Comparison of ENCODE assay signal across 8 cellular contexts in genomic region chr11:1262172-1263006, GRCh38. TPM values are rescaled to one million over a fixed set of nuclear protein-coding genes. Genes with fewer than 3 reads are reported as not detected.
DNase-seq lines count a peak whose midpoint lies in the region; ATAC-seq and TF ChIP-seq lines count a peak whose summit lies in the region.

No MANE protein-coding gene starts in this region.

- intact Hi-C loops in Calu3 (cut with micrococcal nuclease; ENCODE audit: unreplicated experiment) = no loop called here

- BruUV-seq in Calu3 (replicated peaks; lab: Mats Ljungman, UMichigan) = no TSS peak

- CTCF ChIA-PET in Calu3 (lab: Charles Lee) = interaction anchor here (0.5 to 1.2 kb wide), 4 partner anchors 70 to 310 kb away, joined by 3 read pairs; partner anchors contain the start of gene DUSP8

- no peaks in the 10 kb centered on the region for H3K27me3 Mint-ChIP-seq in Calu3 (ENCODE audit: unreplicated experiment)
- no peaks in the 10 kb centered on the region for H3K27me3 Mint-ChIP-seq in activated naive CD8-positive, alpha-beta T cell treated with anti-CD3 and anti-CD28 coated beads for 36 hours
- peaks cover 3% of the 10 kb centered on the region for H3K27me3 Mint-ChIP-seq in glutamatergic neuron (ENCODE audit: unreplicated experiment)

- H3K27me3 ChIP-seq in osteoblast (ENCODE audit: insufficient read depth, low read length) = no peaks in the 10 kb centered on the region

- peak overlapping the region; percentile 88 for H2AFZ ChIP-seq in osteoblast (ENCODE audit: low read length)

- H3K4me1 Mint-ChIP-seq in Calu3 (ENCODE audit: low read depth, unreplicated experiment) (peaks cover 9% of the 10 kb centered on the region), glutamatergic neuron (ENCODE audit: low read depth, unreplicated experiment) (no peaks in the 10 kb centered on the region)
- H3K4me1 Mint-ChIP-seq in activated naive CD8-positive, alpha-beta T cell treated with anti-CD3 and anti-CD28 coated beads for 36 hours = peaks cover 13% of the 10 kb centered on the region

- H3K36me3 Mint-ChIP-seq in Calu3 (ENCODE audit: insufficient read depth, unreplicated experiment) (peaks cover 22% of the 10 kb centered on the region), glutamatergic neuron (ENCODE audit: unreplicated experiment) (peaks cover 21% of the 10 kb centered on the region)
- H3K36me3 Mint-ChIP-seq in activated naive CD8-positive, alpha-beta T cell treated with anti-CD3 and anti-CD28 coated beads for 36 hours = peaks cover 10% of the 10 kb centered on the region

- no peak for TF ChIP-seq CTCF in Calu3 (IDR thresholded peaks at IDR 0.05; ENCODE audit: unreplicated experiment)
- no peak for TF ChIP-seq CTCF in glutamatergic neuron (IDR thresholded peaks at IDR 0.05; ENCODE audit: partially characterized antibody, unreplicated experiment)
- TF ChIP-seq CTCF in osteoblast (IDR thresholded peaks at IDR 0.05; ENCODE audit: extremely low read depth, low read depth, low read length) = no peak

- H3K79me2 ChIP-seq in osteoblast (ENCODE audit: insufficient read depth, low read length) = no peaks in the 10 kb centered on the region

- DNase-seq in Calu3 (peak; percentile 95), NAMALWA (ENCODE audit: low spot score) (peak; percentile 65), SKM-1 (lab: John Stamatoyannopoulos, UW; ENCODE audit: unreplicated experiment) (peak; percentile 69), glutamatergic neuron (peak; percentile 81), osteoblast (ENCODE audit: insufficient read length, low spot score, missing footprints) (peak; percentile 99)
- DNase-seq in activated naive CD8-positive, alpha-beta T cell treated with anti-CD3 and anti-CD28 coated beads for 36 hours = peak; percentile 89

- H3K4me2 ChIP-seq in osteoblast (ENCODE audit: insufficient read depth, low read length) = peak overlapping the region; percentile 93

- peaks cover 6% of the 10 kb centered on the region for H3K9me3 Mint-ChIP-seq in Calu3 (ENCODE audit: low read depth, unreplicated experiment)
- peaks cover 8% of the 10 kb centered on the region for H3K9me3 Mint-ChIP-seq in activated naive CD8-positive, alpha-beta T cell treated with anti-CD3 and anti-CD28 coated beads for 36 hours
- peaks cover 9% of the 10 kb centered on the region for H3K9me3 Mint-ChIP-seq in glutamatergic neuron (ENCODE audit: unreplicated experiment)

- peak overlapping the region; percentile 75 for H3K27ac ChIP-seq in osteoblast (ENCODE audit: low read depth, low read length)
- peak overlapping the region; percentile 51 for H3K27ac ChIP-seq in temporal lobe (ENCODE audit: low read depth, low read length)

- peak overlapping the region; percentile 69 for H3K4me3 ChIP-seq in osteoblast (ENCODE audit: insufficient read depth, low read length)

- H3K4me1 ChIP-seq in osteoblast (ENCODE audit: insufficient read depth, low read length) = peaks cover 5% of the 10 kb centered on the region

- no peaks in the 10 kb centered on the region for H3K36me3 ChIP-seq in osteoblast (ENCODE audit: insufficient read depth, low read length)

- H3K4me3 Mint-ChIP-seq in Calu3 (ENCODE audit: low read depth, unreplicated experiment) (peak overlapping the region; percentile 75), glutamatergic neuron (ENCODE audit: unreplicated experiment) (no peak overlapping the region)
- peak overlapping the region; percentile 84 for H3K4me3 Mint-ChIP-seq in activated naive CD8-positive, alpha-beta T cell treated with anti-CD3 and anti-CD28 coated beads for 36 hours

- no peaks in the 10 kb centered on the region for H3K9me3 ChIP-seq in osteoblast (ENCODE audit: low read depth, low read length)

- H3K27ac Mint-ChIP-seq in Calu3 (ENCODE audit: unreplicated experiment) (peak overlapping the region; percentile 75), glutamatergic neuron (ENCODE audit: unreplicated experiment) (peak overlapping the region; percentile 48)
- peak overlapping the region; percentile 89 for H3K27ac Mint-ChIP-seq in activated naive CD8-positive, alpha-beta T cell treated with anti-CD3 and anti-CD28 coated beads for 36 hours

- ATAC-seq in GM21786 (IDR thresholded peaks at IDR 0.05; ENCODE audit: unreplicated experiment) = peak; percentile 76

- H4K20me1 ChIP-seq in osteoblast (ENCODE audit: insufficient read depth, low read length) = no peaks in the 10 kb centered on the region

RNA-seq across cellular contexts. Expression of gene MUC5B, which starts 39.5 kb away (rescaled TPM):
- total RNA-seq in Calu3 (2022) (3.4 and 10.5 TPM in 2 replicates), glutamatergic neuron (ENCODE audit: unreplicated experiment) (not detected), osteoblast (not detected in 2 replicates), temporal lobe (not detected)
- total RNA-seq in activated naive CD8-positive, alpha-beta T cell treated with anti-CD3 and anti-CD28 coated beads for 36 hours = not detected

RNA-seq across cellular contexts. Expression of gene TOLLIP, which starts 47.0 kb away (rescaled TPM):
- total RNA-seq in Calu3 (2022) = 53.4 and 64.9 TPM in 2 replicates
- total RNA-seq in activated naive CD8-positive, alpha-beta T cell treated with anti-CD3 and anti-CD28 coated beads for 36 hours = 10 to 100 TPM; 32.8 to 36.0 TPM
- total RNA-seq in glutamatergic neuron (ENCODE audit: unreplicated experiment) = 67.5 TPM
- total RNA-seq in osteoblast = 30.8 and 35.9 TPM in 2 replicates
- total RNA-seq in temporal lobe = 21.4 TPM

Comparison
In these comparisons a context has a peak if more than half of its experiments do, and no peak if none do; other contexts are left out.
1. Peak in every context shown above with its lines: DNase-seq, ATAC-seq, H3K4me3 ChIP-seq and H3K27ac ChIP-seq.